In genomic region chr13:33817843-33818661, GRCh38 we compare ENCODE assay signal across 7 cellular contexts. TPM values are rescaled to one million over a fixed set of nuclear protein-coding genes. Genes with fewer than 3 reads are reported as not detected.
DNase-seq lines count a peak whose midpoint lies in the region; ATAC-seq, FAIRE-seq and TF ChIP-seq lines count a peak whose summit lies in the region.

RFC3 (plus strand) TSS chr13:33818149; CDS start chr13:33818179, 30 bp downstream.

- 1% methylated on average over 52 of the region's 52 CpGs for WGBS in sigmoid colon, 2 donors

- TF ChIP-seq CTCF in brain (conservative IDR thresholded peaks at IDR 0.05) (no peak), sigmoid colon (IDR thresholded peaks at IDR 0.05) (no peak)

- intact Hi-C loops in sigmoid colon (cut with DNase I): no loop called here

- peaks cover 0 to 4% (median 0%) of the 10 kb centered on the region in 5 experiments for H3K9me3 Mint-ChIP-seq in brain

- H3K27ac ChIP-seq in sigmoid colon: peak within 1 kb of the TSS; percentile 71 to 74 (median 72)

- H3K27ac Mint-ChIP-seq in brain: peak within 1 kb of the TSS; percentile 97 to 99 (median 98)

- peak; percentile 81 for DNase-seq in NCI-H2107 treated with DMSO at 0.1 percent for 48 hours (lab: John Stamatoyannopoulos, UW; ENCODE audit: unreplicated experiment)
- DNase-seq in iPS DF 19.7 (ENCODE audit: low read depth, low spot score): peak; percentile 64
- DNase-seq in sigmoid colon: peak; percentile 97

- H3K36me3 Mint-ChIP-seq in brain: peaks cover 11% of the 10 kb centered on the region

- peaks cover 39% of the 10 kb centered on the region for H3K4me1 Mint-ChIP-seq in brain

- H3K36me3 ChIP-seq in sigmoid colon: peaks cover 0 to 13% (median 0%) of the 10 kb centered on the region in 4 donors

- H3K4me1 ChIP-seq in sigmoid colon: peaks cover 0 to 17% (median 9%) of the 10 kb centered on the region in 4 donors

- FAIRE-seq in TTC549 (lab: Jason Lieb, UNC): peak; percentile 86

- peak within 1 kb of the TSS; percentile 55 to 82 (median 71) for H3K4me3 ChIP-seq in sigmoid colon

- TF ChIP-seq EP300 in sigmoid colon (IDR thresholded peaks at IDR 0.05): peak in 1 of 4 donors; percentile 55

- no peak for TF ChIP-seq POLR2A in sigmoid colon (IDR thresholded peaks at IDR 0.05)

- H3K9me3 ChIP-seq in sigmoid colon: no peaks in the 10 kb centered on the region

- peak; percentile 89 for ATAC-seq in GM18519 (IDR thresholded peaks at IDR 0.05; ENCODE audit: low FRiP score, unreplicated experiment)
- ATAC-seq in HG03060 (IDR thresholded peaks at IDR 0.05; ENCODE audit: low read depth, unreplicated experiment): peak; percentile 79

- no peaks in the 10 kb centered on the region for H3K27me3 ChIP-seq in sigmoid colon

- peak within 1 kb of the TSS; percentile 92 to 98 (median 95) for H3K4me3 Mint-ChIP-seq in brain

- peaks cover 15% of the 10 kb centered on the region for H3K27me3 Mint-ChIP-seq in brain

RNA-seq across cellular contexts. Expression of gene RFC3, which starts in this region (rescaled TPM):
- polyA plus RNA-seq in brain (ENCODE audit: insufficient read depth, low read depth, low replicate concordance): 20.3 TPM
- 1 to 10 TPM; 5.9 to 9.4 (median 7.3) TPM for total RNA-seq in sigmoid colon
- 1 to 10 TPM; 3.6 to 9.6 (median 3.9) TPM for polyA plus RNA-seq in sigmoid colon

Comparison
In these comparisons a context has a peak if more than half of its experiments do, and no peak if none do; other contexts are left out.
1. Peak in every context shown above with its lines: DNase-seq, ATAC-seq, H3K4me3 ChIP-seq and H3K27ac ChIP-seq.